In the genomic region with DNA sequence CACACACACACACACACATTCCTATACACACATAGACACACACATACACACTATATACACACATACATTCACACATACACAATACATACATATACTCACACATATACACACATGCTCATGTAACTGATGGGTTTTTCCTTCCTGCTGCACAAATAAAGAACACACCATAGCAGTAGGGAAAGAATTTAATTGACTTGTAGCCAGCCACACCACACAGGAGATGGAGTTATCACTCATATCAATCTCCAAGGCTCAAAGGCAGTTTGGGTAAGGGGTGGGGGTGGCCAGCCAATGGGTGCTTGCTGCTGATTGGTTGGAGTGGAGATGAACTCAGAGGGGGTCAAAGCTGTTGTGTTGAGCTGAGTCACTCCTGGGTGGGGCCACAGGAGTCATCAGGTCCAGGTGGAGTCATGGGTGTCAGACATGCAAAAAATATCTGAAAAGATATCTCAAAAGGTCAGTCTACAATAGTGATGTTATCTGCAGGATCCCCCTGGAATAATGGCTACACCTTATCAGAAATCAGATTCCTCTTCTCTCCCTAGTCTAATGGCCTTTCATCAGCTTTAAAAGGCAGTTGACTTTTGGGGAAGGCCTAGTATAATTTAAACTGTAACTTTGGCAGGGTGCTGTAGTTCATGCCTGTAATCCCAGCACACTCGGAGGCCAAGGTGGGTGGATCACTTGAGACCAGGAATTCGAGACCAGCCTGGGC, we compare ENCODE assay signal across 10 cellular contexts. TPM values are rescaled to one million over a fixed set of nuclear protein-coding genes. Genes with fewer than 3 reads are reported as not detected.
DNase-seq lines count a peak whose midpoint lies in the region; ATAC-seq and TF ChIP-seq lines count a peak whose summit lies in the region.
"Had no signal": no experiment of that assay in that cellular context is flagged by ENCODE, and none has a peak within 500 bp of the region (broad histone marks: within the 10 kb centered on the region; RNA-seq: fewer than 3 reads in every experiment).

No MANE protein-coding gene starts in this region.

- DNase-seq in activated gamma-delta T cell treated with Interleukin-2 at 50 U/mL for 16 hours (peak; percentile 17), activated gamma-delta T cell (lab: John Stamatoyannopoulos, UW) (no peak), RWPE1 (ENCODE audit: low spot score) (peak; percentile 90), epithelial cell of esophagus (ENCODE audit: low read depth) (peak; percentile 84), upper lobe of right lung (no peak), SKM-1 treated with dmso at 0.1 percent for 144 hours (lab: John Stamatoyannopoulos, UW; ENCODE audit: unreplicated experiment) (no peak), ascending aorta (ENCODE audit: low spot score in 2 of 2) (no peak)
- DNase-seq: KBM-7, Peyer's patch had no signal

- H3K9me3 ChIP-seq in upper lobe of right lung (no peaks in the 10 kb centered on the region), ascending aorta (no peaks in the 10 kb centered on the region)
- H3K9me3 ChIP-seq: Peyer's patch had no signal

- peak overlapping the region; percentile 63 for H3K27ac ChIP-seq in RWPE1
- no peak overlapping the region for H3K27ac ChIP-seq in upper lobe of right lung
- H3K27ac ChIP-seq in ascending aorta: no peak overlapping the region

- ATAC-seq in upper lobe of right lung: peak; percentile 13
- no peak for ATAC-seq in HG03196 (IDR thresholded peaks at IDR 0.05; ENCODE audit: unreplicated experiment)

- H3K27me3 ChIP-seq in upper lobe of right lung: no peaks in the 10 kb centered on the region
- no peaks in the 10 kb centered on the region for H3K27me3 ChIP-seq in ascending aorta
- H3K27me3 ChIP-seq: Peyer's patch had no signal

- POLR2A ChIA-PET in RWPE1 (lab: Yijun Ruan, JAX; ENCODE audit: low non-redundant PET): no interaction called here

- TF ChIP-seq CTCF in RWPE1 (conservative IDR thresholded peaks at IDR 0.05; ENCODE audit: low read depth) (no peak), epithelial cell of esophagus (IDR thresholded peaks at IDR 0.05; ENCODE audit: insufficient read depth, low read depth, low read length, missing control alignments) (no peak), upper lobe of right lung (IDR thresholded peaks at IDR 0.05) (no peak), ascending aorta (IDR thresholded peaks at IDR 0.05) (no peak)

- peaks cover 19% of the 10 kb centered on the region for H3K4me1 ChIP-seq in upper lobe of right lung
- H3K4me1 ChIP-seq in ascending aorta: no peaks in the 10 kb centered on the region
- H3K4me1 ChIP-seq: Peyer's patch had no signal

- CTCF ChIA-PET in RWPE1 (lab: Yijun Ruan, JAX): interaction anchor here (0.6 kb wide), 1 partner anchor 17 kb away, joined by 3 read pairs; no protein-coding TSS in a partner anchor

- no peaks in the 10 kb centered on the region for H3K36me3 ChIP-seq in upper lobe of right lung
- H3K36me3 ChIP-seq in ascending aorta: no peaks in the 10 kb centered on the region
- H3K36me3 ChIP-seq: Peyer's patch had no signal

- H3K4me3 ChIP-seq in epithelial cell of esophagus (ENCODE audit: low read length): no peak overlapping the region
- H3K4me3 ChIP-seq in upper lobe of right lung: no peak overlapping the region
- H3K4me3 ChIP-seq in ascending aorta: no peak overlapping the region
- H3K4me3 ChIP-seq: Peyer's patch had no signal

- intact Hi-C loops in upper lobe of right lung (cut with DNase I) (loop anchor here (10.0 kb wide), 1 partner anchor 95 kb away; no protein-coding TSS in a partner anchor), ascending aorta (cut with DNase I) (no loop called here)

RNA-seq across cellular contexts. Expression of a gene that starts 46.1 kb away (rescaled TPM):
- 360 TPM for total RNA-seq in upper lobe of right lung
- total RNA-seq in ascending aorta: 176 TPM

Comparison
In these comparisons a context has a peak if more than half of its experiments do, and no peak if none do; other contexts are left out.
1. DNase-seq: peak in activated gamma-delta T cell treated with Interleukin-2 at 50 U/mL for 16 hours (single experiment), RWPE1 (single experiment) and epithelial cell of esophagus (single experiment); none in activated gamma-delta T cell (single experiment), upper lobe of right lung (single experiment), SKM-1 treated with dmso at 0.1 percent for 144 hours (single experiment) and ascending aorta (0 of 2).